8 cellular contexts compared by ENCODE assay signal in genomic region chr11:4094348-4095291, GRCh38. TPM values are rescaled to one million over a fixed set of nuclear protein-coding genes. Genes with fewer than 3 reads are reported as not detected.
A peak's percentile ranks its signal among the peaks of the same experiment; 100 is the strongest.
DNase-seq lines count a peak whose midpoint lies in the region; ATAC-seq, FAIRE-seq and TF ChIP-seq lines count a peak whose summit lies in the region.

TSS of gene RRM1 (plus strand) at chr11:4094799. CDS start at chr11:4095013, 214 bp downstream.

- H4K20me1 ChIP-seq in Loucy (ENCODE audit: insufficient read depth, low read length, poor library complexity, severe bottlenecking), result peaks cover 24% of the 10 kb centered on the region

- H3K79me2 ChIP-seq in Loucy (ENCODE audit: insufficient read depth, low read length), result peaks cover 52% of the 10 kb centered on the region

- TF ChIP-seq CTCF in Loucy (conservative IDR thresholded peaks at IDR 0.05; ENCODE audit: low read length), result no peak
- TF ChIP-seq CTCF in natural killer cell (IDR thresholded peaks at IDR 0.05), result no peak

- H2AFZ ChIP-seq in Loucy (ENCODE audit: low read length), result peak within 1 kb of the TSS; percentile 94

- peaks cover 30% of the 10 kb centered on the region; the same call in 1 of the 2 replicates for H3K36me3 ChIP-seq in Loucy (ENCODE audit: insufficient read depth, low read length)

- peak within 1 kb of the TSS; percentile 98 for H3K4me3 Mint-ChIP-seq in natural killer cell

- H3K4me2 ChIP-seq in Loucy (ENCODE audit: low read depth, low read length, poor library complexity, severe bottlenecking), result peak within 1 kb of the TSS; percentile 93

- intact Hi-C loops in natural killer cell (cut with micrococcal nuclease), result no loop called here

- no peaks in the 10 kb centered on the region for H3K27me3 Mint-ChIP-seq in natural killer cell (ENCODE audit: low read depth in 2 of 2)

- no peaks in the 10 kb centered on the region for H3K36me3 Mint-ChIP-seq in natural killer cell

- peaks cover 39 to 53% of the 10 kb centered on the region in 2 donors for H3K4me1 Mint-ChIP-seq in natural killer cell

- no peaks in the 10 kb centered on the region for H3K27me3 ChIP-seq in Loucy (ENCODE audit: insufficient read depth, low read length, poor library complexity, severe bottlenecking)

- peak; percentile 87 for FAIRE-seq in H54 (lab: Jason Lieb, UNC)

- H3K9ac ChIP-seq in Loucy (ENCODE audit: low read depth, low read length, poor library complexity, severe bottlenecking), result peak within 1 kb of the TSS; percentile 92

- peaks cover 27% of the 10 kb centered on the region for H3K4me1 ChIP-seq in Loucy (ENCODE audit: insufficient read depth, low read length, poor library complexity, severe bottlenecking)

- H3F3A ChIP-seq in Loucy (ENCODE audit: low read depth), result no peaks in the 10 kb centered on the region; the same call in 1 of the 2 replicates

- DNase-seq in EL, result peak; percentile 97
- peak; percentile 96 for DNase-seq in H54 (ENCODE audit: insufficient read length, low spot score)
- peak; percentile 91 for DNase-seq in activated T-helper 9 cell treated with anti-CD3 and anti-CD28 coated beads, Interleukin-2, amount 50 U/mL, for 16 hours (ENCODE audit: low read depth)
- DNase-seq in fibroblast of peridontal ligament (ENCODE audit: extremely low read depth), result peak; percentile 95
- DNase-seq in natural killer cell, result peak; percentile 93
- peak; percentile 91 for DNase-seq in stimulated activated naive CD4-positive, alpha-beta T cell treated with Interleukin-2 at 50 U/mL for 16 hours (lab: John Stamatoyannopoulos, UW)

- peak; percentile 95 to 98 (median 96) for ATAC-seq in natural killer cell

- peak within 1 kb of the TSS; percentile 97 to 99 for H3K27ac Mint-ChIP-seq in natural killer cell

- H3K9me2 ChIP-seq in Loucy (replicated peaks; ENCODE audit: low read depth, low read length), result no peaks in the 10 kb centered on the region

- no peaks in the 10 kb centered on the region for H3K9me3 Mint-ChIP-seq in natural killer cell

- no peak; the same call in none of the 2 replicates for TF ChIP-seq POLR2A in H54 (IDR thresholded peaks at IDR 0.05; ENCODE audit: low read depth, low read length)
- peak; percentile 82 for TF ChIP-seq POLR2A in Raji (IDR thresholded peaks at IDR 0.05; ENCODE audit: insufficient read depth, low read depth, low read length)

- H3K9me3 ChIP-seq in Loucy (ENCODE audit: insufficient read depth, low read depth, low read length), result no peaks in the 10 kb centered on the region

- H3K4me3 ChIP-seq in Loucy (ENCODE audit: low read length, poor library complexity, severe bottlenecking), result peak within 1 kb of the TSS; percentile 87

RNA-seq across cellular contexts. Expression of gene RRM1, which starts in this region (rescaled TPM):
- 10 to 100 TPM; 17.0 to 37.6 (median 24.4) TPM for total RNA-seq in natural killer cell

Comparison
In these comparisons a context has a peak if more than half of its experiments do, and no peak if none do; other contexts are left out.
1. Peak in every context shown above with its lines: DNase-seq, ATAC-seq and H3K4me3 ChIP-seq.